ENCODE assay signal across 21 cellular contexts in genomic region chr4:17174751-17175150, GRCh38.
"Had no signal": no experiment of that assay in that cellular context is flagged by ENCODE, and none has a peak within 500 bp of the region (broad histone marks: within the 10 kb centered on the region; RNA-seq: fewer than 3 reads in every experiment).

No MANE protein-coding gene starts in this region.

- ATAC-seq: mucosa of descending colon; natural killer cell treated with Interleukin-12 subunit alpha and Interleukin-12 subunit beta and Interleukin-15 and Interleukin-18, amount 100 ng/mL, for 72 hours; stimulated activated naive CD8-positive, alpha-beta T cell treated with anti-CD3 and anti-CD28 coated beads, Interleukin-15, amount 100 ng/mL, for 72 hours; upper lobe of right lung had no signal

- H3K27ac ChIP-seq: dorsolateral prefrontal cortex, neutrophil, parathyroid adenoma, suprapubic skin, transverse colon, upper lobe of right lung, uterus had no signal

- H2AFZ ChIP-seq: parathyroid adenoma had no signal

- H3K9me3 ChIP-seq: mucosa of descending colon, neutrophil, suprapubic skin, transverse colon, upper lobe of right lung, uterus had no signal

- H3K4me3 ChIP-seq: dorsolateral prefrontal cortex, mucosa of descending colon, smooth muscle cell, suprapubic skin, transverse colon, upper lobe of right lung, uterus had no signal

- H3K36me3 ChIP-seq: neutrophil, suprapubic skin, transverse colon, upper lobe of right lung, uterus had no signal

- H3K27me3 ChIP-seq: dorsolateral prefrontal cortex, neutrophil, suprapubic skin, transverse colon, upper lobe of right lung, uterus had no signal

- H3K9ac ChIP-seq: parathyroid adenoma had no signal

- DNase-seq: central memory CD4-positive, alpha-beta T cell; dorsolateral prefrontal cortex; effector CD4-positive, alpha-beta T cell; left cardiac atrium; mesenchymal stem cell; mucosa of descending colon; naive B cell; stimulated activated CD4-positive, alpha-beta T cell treated with anti-CD3 and anti-CD28 coated beads, Interleukin-12 subunit alpha, Interleukin-12 subunit beta, amount 100 ng/mL, for 4 hours; stimulated activated CD4-positive, alpha-beta T cell treated with anti-CD3 and anti-CD28 coated beads, Interleukin-1b, Interleukin-23, amount 100 ng/mL, for 48 hours; stimulated activated CD4-positive, alpha-beta T cell treated with anti-CD3 and anti-CD28 coated beads, Interleukin-4, amount 100 ng/mL, for 1 hour; stimulated activated CD8-positive, alpha-beta memory T cell treated with anti-CD3 and anti-CD28 coated beads, Interleukin-4, amount 100 ng/mL, for 48 hours; stimulated activated naive CD4-positive, alpha-beta T cell; stimulated activated naive CD8-positive, alpha-beta T cell treated with anti-CD3 and anti-CD28 coated beads, Interleukin-15, amount 100 ng/mL, for 72 hours; transverse colon; upper lobe of right lung; uterus had no signal

- H3K79me2 ChIP-seq: parathyroid adenoma had no signal

- H3K4me1 ChIP-seq: parathyroid adenoma, suprapubic skin, transverse colon, upper lobe of right lung, uterus had no signal
